10 cellular contexts compared by ENCODE assay signal in genomic region chr17:81556175-81556691, GRCh38. TPM values are rescaled to one million over a fixed set of nuclear protein-coding genes. Genes with fewer than 3 reads are reported as not detected.
DNase-seq lines count a peak whose midpoint lies in the region; ATAC-seq and TF ChIP-seq lines count a peak whose summit lies in the region.
"Had no signal": no experiment of that assay in that cellular context is flagged by ENCODE, and none has a peak within 500 bp of the region (broad histone marks: within the 10 kb centered on the region; RNA-seq: fewer than 3 reads in every experiment).

No MANE protein-coding gene starts in this region.

- H3K4me1 ChIP-seq in Panc1 (ENCODE audit: control insufficient read depth, insufficient read depth, low read length) (peaks cover 76% of the 10 kb centered on the region), heart right ventricle (peaks cover 22 to 72% (median 61%) of the 10 kb centered on the region in 9 donors), thoracic aorta (ENCODE audit: control insufficient read depth in 1 of 2, low read depth in 2 of 2) (peaks cover 25 to 45% of the 10 kb centered on the region in 2 donors)

- no peak for TF ChIP-seq CTCF in Panc1 (IDR thresholded peaks at IDR 0.05)
- TF ChIP-seq CTCF in heart right ventricle (IDR thresholded peaks at IDR 0.05), result no peak
- TF ChIP-seq CTCF in thoracic aorta (IDR thresholded peaks at IDR 0.05), result no peak

- BruUV-seq in Panc1 (replicated peaks; lab: Mats Ljungman, UMichigan), result no TSS peak

- H3K36me3 ChIP-seq in Panc1 (ENCODE audit: control insufficient read depth, insufficient read depth, low read length) (peaks cover 7% of the 10 kb centered on the region; the same call in 1 of the 2 replicates), heart right ventricle (peaks cover 0 to 55% (median 33%) of the 10 kb centered on the region in 9 donors), thoracic aorta (peaks cover 37% of the 10 kb centered on the region)

- H3K27ac Mint-ChIP-seq in activated naive CD4-positive, alpha-beta T cell treated with anti-CD3 and anti-CD28 coated beads, Interleukin-2, amount 50 U/mL, for 72 hours, result peak overlapping the region; percentile 46 to 72

- H3K27me3 ChIP-seq in Panc1 (ENCODE audit: control insufficient read depth, insufficient read depth, low read length) (no peaks in the 10 kb centered on the region), heart right ventricle (no peaks in the 10 kb centered on the region), thoracic aorta (replicated peaks; ENCODE audit: insufficient read depth) (no peaks in the 10 kb centered on the region)

- CTCF ChIA-PET in Panc1 (lab: Charles Lee), result no interaction called here

- POLR2A ChIA-PET in Panc1 (lab: Charles Lee), result interaction anchor here (0.6 kb wide), 1 partner anchor 18 kb away, joined by 5 read pairs; no protein-coding TSS in a partner anchor

- peak in 1 of 2 donors; percentile 11 for ATAC-seq in activated naive CD4-positive, alpha-beta T cell treated with anti-CD3 and anti-CD28 coated beads, Interleukin-2, amount 50 U/mL, for 72 hours
- ATAC-seq in Panc1, result no peak
- peak in 4 of 8 donors; percentile 17 to 46 (median 42) for ATAC-seq in heart right ventricle
- no peak for ATAC-seq in thoracic aorta (ENCODE audit: insufficient number of reproducible peaks, low FRiP score, low read depth)
- ATAC-seq in HG03097 (IDR thresholded peaks at IDR 0.05; ENCODE audit: low FRiP score, unreplicated experiment), result no peak

- no peaks in the 10 kb centered on the region for H3K9me3 Mint-ChIP-seq in activated naive CD4-positive, alpha-beta T cell treated with anti-CD3 and anti-CD28 coated beads, Interleukin-2, amount 50 U/mL, for 72 hours
- H3K9me3 Mint-ChIP-seq: central memory CD8-positive, alpha-beta T cell had no signal

- intact Hi-C loops in Panc1 (cut with micrococcal nuclease; ENCODE audit: unreplicated experiment) (loop anchor here (5.0 kb wide), 1 partner anchor 46 kb away; no protein-coding TSS in a partner anchor), heart right ventricle (cut with DNase I) (no loop called here)

- H3K4me3 ChIP-seq in Panc1 (ENCODE audit: low read depth in 2 of 2, low read length in 2 of 2) (no peak overlapping the region), heart right ventricle (no peak overlapping the region), thoracic aorta (no peak overlapping the region)

- DNase-seq in activated naive CD4-positive, alpha-beta T cell treated with anti-CD3 and anti-CD28 coated beads, Interleukin-2, amount 50 U/mL, for 72 hours (ENCODE audit: low spot score in 2 of 2), result no peak
- DNase-seq in activated naive CD4-positive, alpha-beta T cell (lab: John Stamatoyannopoulos, UW), result no peak
- DNase-seq in Panc1 (ENCODE audit: low read depth, low spot score), result no peak
- no peak for DNase-seq in heart right ventricle
- DNase-seq in thoracic aorta (ENCODE audit: low spot score), result no peak
- DNase-seq in NCI-H226, result no peak
- DNase-seq in anterior cingulate cortex (lab: John Stamatoyannopoulos, UW), result no peak
- DNase-seq: NCI-H748 treated with DMSO at 0.1 percent for 48 hours had no signal

- H3K9me3 ChIP-seq in Panc1 (ENCODE audit: control insufficient read depth, insufficient read depth, low read depth, low read length) (no peaks in the 10 kb centered on the region), heart right ventricle (no peaks in the 10 kb centered on the region), thoracic aorta (no peaks in the 10 kb centered on the region)

- in situ Hi-C loops in Panc1 (cut with HindIII; ENCODE audit: low pct_unique_long_range_greater_than_20kb, low sequenced_read_pairs), result no loop called here

- peaks cover 0 to 5% of the 10 kb centered on the region in 2 donors for H3K36me3 Mint-ChIP-seq in activated naive CD4-positive, alpha-beta T cell treated with anti-CD3 and anti-CD28 coated beads, Interleukin-2, amount 50 U/mL, for 72 hours

- 69 to 74% methylated on average over 9 of the region's 9 CpGs for WGBS in heart right ventricle, 2 donors

- H3K27ac ChIP-seq in Panc1 (ENCODE audit: low read length), result peak overlapping the region; percentile 100
- H3K27ac ChIP-seq in heart right ventricle, result peak overlapping the region; percentile 31 to 76 (median 63)
- H3K27ac ChIP-seq in thoracic aorta, result peak overlapping the region; percentile 55 to 59

RNA-seq across cellular contexts. Expression of gene FAAP100, which starts 4.1 kb away (rescaled TPM):
- 10 to 100 TPM; 19.8 to 37.9 TPM for total RNA-seq in activated naive CD4-positive, alpha-beta T cell treated with anti-CD3 and anti-CD28 coated beads, Interleukin-2, amount 50 U/mL, for 72 hours
- 265 TPM for total RNA-seq in Panc1 (2021; ENCODE audit: unreplicated experiment)
- 232 TPM for polyA plus RNA-seq in Panc1 (2012; ENCODE audit: insufficient read length)
- 10 to 100 TPM in 8 of 10 donors, 1 to 10 TPM in 2; 8.7 to 17.2 (median 10.7) TPM for total RNA-seq in heart right ventricle
- 10 to 100 TPM; 16.5 to 30.6 TPM for polyA plus RNA-seq in heart right ventricle
- 10 to 100 TPM; 43.2 to 57.9 TPM for total RNA-seq in thoracic aorta

RNA-seq across cellular contexts. Expression of gene FSCN2, which starts 28.1 kb away (rescaled TPM):
- total RNA-seq in activated naive CD4-positive, alpha-beta T cell treated with anti-CD3 and anti-CD28 coated beads, Interleukin-2, amount 50 U/mL, for 72 hours, result under 1 TPM; 0.30 to 0.86 TPM
- total RNA-seq in Panc1 (2021; ENCODE audit: unreplicated experiment) (1.2 TPM), heart right ventricle (1 to 10 TPM in 1 of 10 donors, under 1 TPM in 7, not detected in 2; 0.28 to 1.3 (median 0.45) TPM), thoracic aorta (1 to 10 TPM; 4.2 to 9.2 TPM)
- 9.6 TPM for polyA plus RNA-seq in Panc1 (2012; ENCODE audit: insufficient read length)
- under 1 TPM; 0.14 to 0.95 TPM for polyA plus RNA-seq in heart right ventricle

RNA-seq across cellular contexts. Expression of gene ACTG1, which starts 43.6 kb away (rescaled TPM):
- 1,000 to 10,000 TPM; 6,062 to 6,573 TPM for total RNA-seq in activated naive CD4-positive, alpha-beta T cell treated with anti-CD3 and anti-CD28 coated beads, Interleukin-2, amount 50 U/mL, for 72 hours
- 4,502 TPM for total RNA-seq in Panc1 (2021; ENCODE audit: unreplicated experiment)
- polyA plus RNA-seq in Panc1 (2012; ENCODE audit: insufficient read length), result 6,760 TPM
- 100 to 1,000 TPM; 298 to 959 (median 345) TPM for total RNA-seq in heart right ventricle
- polyA plus RNA-seq in heart right ventricle, result 1,000 to 10,000 TPM in 1 of 2 donors, 100 to 1,000 TPM in 1; 290 to 1,180 TPM
- 1,000 to 10,000 TPM; 4,421 to 4,935 TPM for total RNA-seq in thoracic aorta
